ENCODE assay signal across 10 cellular contexts in genomic region chr7:129055861-129056464, GRCh38. TPM values are rescaled to one million over a fixed set of nuclear protein-coding genes. Genes with fewer than 3 reads are reported as not detected.
DNase-seq lines count a peak whose midpoint lies in the region; ATAC-seq, FAIRE-seq and TF ChIP-seq lines count a peak whose summit lies in the region.
"Had no signal": no experiment of that assay in that cellular context is flagged by ENCODE, and none has a peak within 500 bp of the region (broad histone marks: within the 10 kb centered on the region; RNA-seq: fewer than 3 reads in every experiment).

No MANE protein-coding gene starts in this region.

- H3K9me3 ChIP-seq in BLaER1 (no peaks in the 10 kb centered on the region), astrocyte (ENCODE audit: insufficient read depth, low read depth, low read length) (no peaks in the 10 kb centered on the region)

- no peak for FAIRE-seq in astrocyte (lab: Jason Lieb, UNC)

- ATAC-seq in naive thymus-derived CD8-positive, alpha-beta T cell: no peak
- ATAC-seq in HG03135 (IDR thresholded peaks at IDR 0.05; ENCODE audit: unreplicated experiment): no peak

- H3K9me3 Mint-ChIP-seq in astrocyte (ENCODE audit: unreplicated experiment): no peaks in the 10 kb centered on the region
- no peaks in the 10 kb centered on the region for H3K9me3 Mint-ChIP-seq in naive thymus-derived CD8-positive, alpha-beta T cell

- H3K4me2 ChIP-seq in BLaER1: peak overlapping the region; percentile 91
- peak overlapping the region; percentile 96 for H3K4me2 ChIP-seq in astrocyte (ENCODE audit: low read length)

- H3K27ac ChIP-seq in BLaER1 (no peak overlapping the region), HL-60 (replicated peaks) (peak overlapping the region; percentile 97; the same call in 1 of the 2 replicates), astrocyte (ENCODE audit: low read depth, low read length) (no peak overlapping the region)

- H3K4me1 Mint-ChIP-seq in astrocyte (ENCODE audit: low read depth, unreplicated experiment): peaks cover 6% of the 10 kb centered on the region
- peaks cover 10 to 38% (median 29%) of the 10 kb centered on the region in 4 donors for H3K4me1 Mint-ChIP-seq in naive thymus-derived CD8-positive, alpha-beta T cell

- H4K20me1 ChIP-seq in BLaER1: peaks cover 26% of the 10 kb centered on the region; the same call in 1 of the 2 replicates
- H4K20me1 ChIP-seq in astrocyte (ENCODE audit: insufficient read depth, low read length): peaks cover 23% of the 10 kb centered on the region

- TF ChIP-seq CTCF in HL-60 (IDR thresholded peaks at IDR 0.05; ENCODE audit: insufficient read depth, low read length) (no peak), astrocyte (IDR thresholded peaks at IDR 0.05; ENCODE audit: insufficient read depth, low read depth, low read length) (no peak)

- 0 out of 2 replicates have a peak overlapping the region, but pooled peaks have one; percentile 99 for H3K9ac ChIP-seq in BLaER1
- no peak overlapping the region for H3K9ac ChIP-seq in astrocyte (ENCODE audit: low read length)

- peak overlapping the region; percentile 99 for H2AFZ ChIP-seq in astrocyte (ENCODE audit: low read depth, low read length)

- H3K27ac Mint-ChIP-seq in astrocyte (ENCODE audit: unreplicated experiment): peak overlapping the region; percentile 82
- H3K27ac Mint-ChIP-seq in naive thymus-derived CD8-positive, alpha-beta T cell: peak overlapping the region in 8 of 10 donors; percentile 68 to 100 (median 99)

- peak overlapping the region; percentile 93 for H3K4me3 Mint-ChIP-seq in astrocyte (ENCODE audit: unreplicated experiment)
- peak overlapping the region; percentile 95 to 100 (median 99) for H3K4me3 Mint-ChIP-seq in naive thymus-derived CD8-positive, alpha-beta T cell

- DNase-seq in HL-60 (ENCODE audit: low read depth in 1 of 2, low spot score in 1 of 2) (no peak), astrocyte (ENCODE audit: low read depth) (no peak), ecto neural progenitor cell (ENCODE audit: low spot score) (no peak), HuH-7.5 (ENCODE audit: low spot score) (no peak), NCI-H1092 (lab: John Stamatoyannopoulos, UW) (no peak)
- no peak for DNase-seq in naive thymus-derived CD8-positive, alpha-beta T cell
- DNase-seq: NK-92 treated with Interleukin-12 subunit alpha and Interleukin-12 subunit beta, amount 100 ng/mL, for 24 hours; posterior cingulate gyrus had no signal

- H3K27me3 Mint-ChIP-seq in astrocyte (ENCODE audit: low read depth, unreplicated experiment): no peaks in the 10 kb centered on the region
- peaks cover 3 to 9% (median 4%) of the 10 kb centered on the region in 5 donors for H3K27me3 Mint-ChIP-seq in naive thymus-derived CD8-positive, alpha-beta T cell

- peaks cover 2% of the 10 kb centered on the region for H3K36me3 Mint-ChIP-seq in astrocyte (ENCODE audit: low read depth, unreplicated experiment)
- peaks cover 0 to 2% (median 0%) of the 10 kb centered on the region in 3 donors for H3K36me3 Mint-ChIP-seq in naive thymus-derived CD8-positive, alpha-beta T cell

- H3K27me3 ChIP-seq in BLaER1 (no peaks in the 10 kb centered on the region), HL-60 (ENCODE audit: insufficient read depth, poor library complexity, severe bottlenecking) (no peaks in the 10 kb centered on the region), astrocyte (ENCODE audit: insufficient read depth, low read length) (peaks cover 5% of the 10 kb centered on the region)

- POLR2A ChIA-PET in naive thymus-derived CD8-positive, alpha-beta T cell (lab: Charles Lee): no interaction called here

- peaks cover 15% of the 10 kb centered on the region; the same call in 1 of the 2 replicates for H3K36me3 ChIP-seq in BLaER1
- no peaks in the 10 kb centered on the region for H3K36me3 ChIP-seq in astrocyte (ENCODE audit: insufficient read depth, low read length)

- peak overlapping the region; percentile 78 for H3K4me3 ChIP-seq in BLaER1
- H3K4me3 ChIP-seq in HL-60 (replicated peaks; ENCODE audit: insufficient read depth, low read length): no peak overlapping the region
- H3K4me3 ChIP-seq in astrocyte (ENCODE audit: insufficient read depth, low read depth, low read length): peak overlapping the region; percentile 87

- peaks cover 37% of the 10 kb centered on the region for H3K79me2 ChIP-seq in astrocyte (ENCODE audit: insufficient read depth, low read length)

- peaks cover 35% of the 10 kb centered on the region for H3K4me1 ChIP-seq in BLaER1
- H3K4me1 ChIP-seq in astrocyte (ENCODE audit: insufficient read depth, low read length): peaks cover 9% of the 10 kb centered on the region

RNA-seq across cellular contexts. Expression of gene TNPO3, which starts 1.1 kb away (rescaled TPM):
- total RNA-seq in astrocyte: 49.2 and 49.8 TPM in 2 replicates
- total RNA-seq in naive thymus-derived CD8-positive, alpha-beta T cell: 10 to 100 TPM; 39.3 to 40.3 TPM
- polyA plus RNA-seq in naive thymus-derived CD8-positive, alpha-beta T cell: 10 to 100 TPM; 30.3 to 36.3 (median 33.8) TPM
